In genomic region chr3:80445641-80446040, GRCh38 we compare ENCODE assay signal across 21 cellular contexts.
"Had no signal": no experiment of that assay in that cellular context is flagged by ENCODE, and none has a peak within 500 bp of the region (broad histone marks: within the 10 kb centered on the region; RNA-seq: fewer than 3 reads in every experiment).

No MANE protein-coding gene starts in this region.

- H3K4me3 ChIP-seq: coronary artery, dorsolateral prefrontal cortex, esophagus muscularis mucosa, gastrocnemius medialis, heart right ventricle, left lung, lower lobe of right lung, mucosa of descending colon had no signal

- H3K9me3 Mint-ChIP-seq: mesothelial cell of epicardium had no signal

- H3K4me3 Mint-ChIP-seq: mesothelial cell of epicardium; naive B cell; naive thymus-derived CD8-positive, alpha-beta T cell had no signal

- H3K4me1 ChIP-seq: esophagus muscularis mucosa, gastrocnemius medialis, heart right ventricle, left lung, lower lobe of right lung had no signal

- DNase-seq: dermis blood vessel endothelial cell; dorsolateral prefrontal cortex; effector CD4-positive, alpha-beta T cell; effector memory CD4-positive, alpha-beta T cell; foreskin melanocyte; gastrocnemius medialis; glutamatergic neuron; head of caudate nucleus; heart right ventricle; hippocampal formation; left cardiac atrium; left lung; left ventricle myocardium superior; lower lobe of right lung; mesenchymal stem cell; mucosa of descending colon; naive B cell; naive thymus-derived CD8-positive, alpha-beta T cell had no signal

- H3K9me3 ChIP-seq: esophagus muscularis mucosa, gastrocnemius medialis, heart right ventricle, left lung, lower lobe of right lung, mucosa of descending colon had no signal

- H3K27me3 ChIP-seq: dorsolateral prefrontal cortex, esophagus muscularis mucosa, gastrocnemius medialis, heart right ventricle, left lung had no signal

- H3K27me3 Mint-ChIP-seq: naive B cell; naive thymus-derived CD8-positive, alpha-beta T cell had no signal

- H3K36me3 ChIP-seq: esophagus muscularis mucosa, gastrocnemius medialis, heart right ventricle, left lung, lower lobe of right lung had no signal

- ATAC-seq: gastrocnemius medialis; heart right ventricle; left cardiac atrium; left lung; left ventricle myocardium superior; lower lobe of right lung; mucosa of descending colon; naive thymus-derived CD8-positive, alpha-beta T cell had no signal

- H3K4me1 Mint-ChIP-seq: mesothelial cell of epicardium; naive B cell; naive thymus-derived CD8-positive, alpha-beta T cell had no signal

- H3K27ac Mint-ChIP-seq: mesothelial cell of epicardium; naive B cell; naive thymus-derived CD8-positive, alpha-beta T cell had no signal

- H3K27ac ChIP-seq: coronary artery, dorsolateral prefrontal cortex, esophagus muscularis mucosa, gastrocnemius medialis, heart right ventricle, left lung, lower lobe of right lung had no signal

- H3K36me3 Mint-ChIP-seq: mesothelial cell of epicardium; naive B cell; naive thymus-derived CD8-positive, alpha-beta T cell had no signal
